In the genomic region with DNA sequence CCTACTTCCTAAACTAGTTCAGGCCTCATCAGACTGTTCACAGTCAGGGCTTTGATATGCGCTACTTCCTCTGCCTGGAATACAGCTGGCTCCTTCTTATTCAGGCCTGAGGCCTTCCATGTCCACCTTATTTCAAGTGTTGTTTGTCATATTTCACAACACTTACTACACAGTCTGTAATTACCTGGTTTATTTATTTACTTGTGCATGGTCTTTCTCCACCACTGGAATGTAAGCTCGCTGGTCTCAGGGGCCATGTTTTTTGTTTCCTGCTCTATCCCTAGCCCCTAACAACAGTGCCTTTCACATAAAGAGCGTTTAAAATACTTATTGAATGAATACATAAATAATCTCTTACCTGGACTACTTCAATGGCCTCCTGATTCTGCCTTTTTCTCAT, we compare ENCODE assay signal across 26 cellular contexts. TPM values are rescaled to one million over a fixed set of nuclear protein-coding genes. Genes with fewer than 3 reads are reported as not detected.
DNase-seq lines count a peak whose midpoint lies in the region; ATAC-seq, FAIRE-seq and TF ChIP-seq lines count a peak whose summit lies in the region.
"Had no signal": no experiment of that assay in that cellular context is flagged by ENCODE, and none has a peak within 500 bp of the region (broad histone marks: within the 10 kb centered on the region; RNA-seq: fewer than 3 reads in every experiment).

No MANE protein-coding gene starts in this region.

- H3K27ac Mint-ChIP-seq in natural killer cell, result no peak overlapping the region
- H3K27ac Mint-ChIP-seq in natural killer cell treated with Interleukin-12 subunit alpha and Interleukin-12 subunit beta and Interleukin-15 and Interleukin-18, amount 100 ng/mL, for 72 hours, result no peak overlapping the region
- H3K27ac Mint-ChIP-seq in type B pancreatic cell, result peak overlapping the region; percentile 57
- H3K27ac Mint-ChIP-seq: memory B cell, naive B cell had no signal

- H3K9me3 ChIP-seq in liver (ENCODE audit: control insufficient read depth in 4 of 4, low read length in 3 of 4), result no peaks in the 10 kb centered on the region
- H3K9me3 ChIP-seq in colonic mucosa, result no peaks in the 10 kb centered on the region
- H3K9me3 ChIP-seq: A549, BLaER1, esophagus squamous epithelium, gastroesophageal sphincter, sigmoid colon had no signal

- H3K4me1 ChIP-seq in liver (ENCODE audit: control insufficient read depth in 4 of 4, insufficient read depth in 4 of 4, low read length in 3 of 4), result peaks cover 6 to 23% (median 9%) of the 10 kb centered on the region in 4 donors
- no peaks in the 10 kb centered on the region for H3K4me1 ChIP-seq in colonic mucosa
- H3K4me1 ChIP-seq: parathyroid adenoma had no signal

- peaks cover 0 to 8% of the 10 kb centered on the region in 2 donors for H3K4me1 Mint-ChIP-seq in natural killer cell
- H3K4me1 Mint-ChIP-seq in natural killer cell treated with Interleukin-12 subunit alpha and Interleukin-12 subunit beta and Interleukin-15 and Interleukin-18, amount 100 ng/mL, for 72 hours (ENCODE audit: low read depth in 2 of 2), result peaks cover 12 to 15% of the 10 kb centered on the region in 2 donors
- peaks cover 5% of the 10 kb centered on the region for H3K4me1 Mint-ChIP-seq in type B pancreatic cell (ENCODE audit: unreplicated experiment)
- H3K4me1 Mint-ChIP-seq: memory B cell had no signal

- TF ChIP-seq CTCF in natural killer cell (IDR thresholded peaks at IDR 0.05) (no peak), bronchial epithelial cell (IDR thresholded peaks at IDR 0.05; ENCODE audit: insufficient read depth, low read length, severe bottlenecking) (no peak), liver (IDR thresholded peaks at IDR 0.05; ENCODE audit: low read depth, low read length, missing input control) (no peak), type B pancreatic cell (conservative IDR thresholded peaks at IDR 0.05) (no peak), colonic mucosa (IDR thresholded peaks at IDR 0.05) (no peak)

- H3K4me3 Mint-ChIP-seq in natural killer cell, result peak overlapping the region; percentile 1
- H3K4me3 Mint-ChIP-seq in natural killer cell treated with Interleukin-12 subunit alpha and Interleukin-12 subunit beta and Interleukin-15 and Interleukin-18, amount 100 ng/mL, for 72 hours, result no peak overlapping the region
- peak overlapping the region; percentile 64 for H3K4me3 Mint-ChIP-seq in type B pancreatic cell
- H3K4me3 Mint-ChIP-seq: memory B cell had no signal

- H3K27me3 ChIP-seq in bronchial epithelial cell (ENCODE audit: control insufficient read depth, insufficient read depth, low read length) (no peaks in the 10 kb centered on the region), liver (ENCODE audit: control insufficient read depth in 4 of 4, insufficient read depth in 4 of 4, low read length in 3 of 4) (no peaks in the 10 kb centered on the region), colonic mucosa (no peaks in the 10 kb centered on the region)
- H3K27me3 ChIP-seq: BLaER1, esophagus squamous epithelium, gastroesophageal sphincter, sigmoid colon had no signal

- no peaks in the 10 kb centered on the region for H3K9me3 Mint-ChIP-seq in natural killer cell
- no peaks in the 10 kb centered on the region for H3K9me3 Mint-ChIP-seq in natural killer cell treated with Interleukin-12 subunit alpha and Interleukin-12 subunit beta and Interleukin-15 and Interleukin-18, amount 100 ng/mL, for 72 hours
- H3K9me3 Mint-ChIP-seq in type B pancreatic cell, result peaks cover 4% of the 10 kb centered on the region
- H3K9me3 Mint-ChIP-seq: memory B cell, naive B cell had no signal

- H3K27ac ChIP-seq in liver (ENCODE audit: low read depth in 1 of 2, low read length in 2 of 2) (peak overlapping the region; percentile 53 to 82), colonic mucosa (no peak overlapping the region)
- H3K27ac ChIP-seq: A549, BLaER1, esophagus squamous epithelium, gastroesophageal sphincter, KMS-11, parathyroid adenoma, sigmoid colon had no signal

- TF ChIP-seq RAD21 in liver (IDR thresholded peaks at IDR 0.05), result peak; percentile 18 to 52

- H3K36me3 Mint-ChIP-seq in natural killer cell, result no peaks in the 10 kb centered on the region
- H3K36me3 Mint-ChIP-seq in natural killer cell treated with Interleukin-12 subunit alpha and Interleukin-12 subunit beta and Interleukin-15 and Interleukin-18, amount 100 ng/mL, for 72 hours, result no peaks in the 10 kb centered on the region
- peaks cover 5% of the 10 kb centered on the region for H3K36me3 Mint-ChIP-seq in type B pancreatic cell
- H3K36me3 Mint-ChIP-seq: naive B cell had no signal

- FAIRE-seq in bronchial epithelial cell (lab: Jason Lieb, UNC), result no peak
- FAIRE-seq: A549 had no signal

- intact Hi-C loops in natural killer cell (cut with micrococcal nuclease) (no loop called here), colonic mucosa (cut with DNase I) (no loop called here)

- H3K4me3 ChIP-seq in bronchial epithelial cell (ENCODE audit: low read depth, low read length) (no peak overlapping the region), liver (ENCODE audit: low read depth in 1 of 3, low read length in 3 of 3) (no peak overlapping the region), colonic mucosa (no peak overlapping the region)
- H3K4me3 ChIP-seq: A549, BLaER1, esophagus squamous epithelium, gastroesophageal sphincter, sigmoid colon had no signal

- H3K27me3 Mint-ChIP-seq in natural killer cell (ENCODE audit: low read depth in 2 of 2) (no peaks in the 10 kb centered on the region), type B pancreatic cell (no peaks in the 10 kb centered on the region)
- no peaks in the 10 kb centered on the region for H3K27me3 Mint-ChIP-seq in natural killer cell treated with Interleukin-12 subunit alpha and Interleukin-12 subunit beta and Interleukin-15 and Interleukin-18, amount 100 ng/mL, for 72 hours
- H3K27me3 Mint-ChIP-seq: memory B cell, naive B cell had no signal

- H3K9ac ChIP-seq in liver (ENCODE audit: low read depth in 1 of 2, low read length in 2 of 2) (no peak overlapping the region), colonic mucosa (ENCODE audit: low read depth in 2 of 2, low read length in 2 of 2) (no peak overlapping the region)
- H3K9ac ChIP-seq: BLaER1, KMS-11, parathyroid adenoma had no signal

- H3K36me3 ChIP-seq in bronchial epithelial cell (ENCODE audit: control insufficient read depth, insufficient read depth, low read length) (no peaks in the 10 kb centered on the region), liver (ENCODE audit: control insufficient read depth in 4 of 4, insufficient read depth in 3 of 4, low read depth in 1 of 4, low read length in 3 of 4) (no peaks in the 10 kb centered on the region), colonic mucosa (no peaks in the 10 kb centered on the region)
- H3K36me3 ChIP-seq: BLaER1, esophagus squamous epithelium, gastroesophageal sphincter, sigmoid colon had no signal

- WGBS in liver, result 53% methylated on average over 3 of the region's 3 CpGs

- DNase-seq in natural killer cell (no peak), bronchial epithelial cell (ENCODE audit: low read depth) (peak; percentile 70), type B pancreatic cell (ENCODE audit: extremely low spot score, unreplicated experiment) (no peak), NCI-H2196 (lab: John Stamatoyannopoulos, UW; ENCODE audit: unreplicated experiment) (no peak), NCI-H748 treated with DMSO at 0.1 percent for 48 hours (lab: John Stamatoyannopoulos, UW) (no peak), colonic mucosa (no peak)
- DNase-seq in natural killer cell treated with Interleukin-12 subunit alpha and Interleukin-12 subunit beta and Interleukin-15 and Interleukin-18, amount 100 ng/mL, for 72 hours (ENCODE audit: low spot score), result no peak
- DNase-seq: activated naive CD4-positive, alpha-beta T cell treated with anti-CD3 and anti-CD28 coated beads, Interleukin-2, amount 50 U/mL, for 16 hours; central memory CD4-positive, alpha-beta T cell; esophagus squamous epithelium; kidney glomerular epithelial cell; naive B cell; NCI-H1694; NCI-H345; PC-3; SHP77; sigmoid colon; stimulated activated CD8-positive, alpha-beta memory T cell treated with anti-CD3 and anti-CD28 coated beads, Interleukin-4, amount 100 ng/mL, for 48 hours; SW 1271 had no signal

- no peak for ATAC-seq in natural killer cell
- no peak for ATAC-seq in natural killer cell treated with Interleukin-12 subunit alpha and Interleukin-12 subunit beta and Interleukin-15 and Interleukin-18, amount 100 ng/mL, for 72 hours
- ATAC-seq: A549, gastroesophageal sphincter, PC-3 had no signal

TF ChIP-seq in liver, 16 proteins besides CTCF, POLR2A, EP300 and RAD21 (continues in another document):
- TF ChIP-seq JUND (IDR thresholded peaks at IDR 0.05) (no peak), FOXA1 (IDR thresholded peaks at IDR 0.05) (peak; percentile 10), FOXA2 (IDR thresholded peaks at IDR 0.05) (peak; percentile 57), HNF4G (IDR thresholded peaks at IDR 0.05) (no peak), GABPA (IDR thresholded peaks at IDR 0.05 in 1 of 2, conservative IDR thresholded peaks at IDR 0.05 in 1 of 2) (no peak), YY1 (IDR thresholded peaks at IDR 0.05) (peak; percentile 90), RXRA (IDR thresholded peaks at IDR 0.05) (peak; percentile 41 to 62)

RNA-seq across cellular contexts. Expression of a gene that starts 4.6 kb away (rescaled TPM):
- total RNA-seq in natural killer cell (100 to 1,000 TPM in 2 of 3 donors, 10 to 100 TPM in 1; 90.2 to 114 (median 101) TPM), bronchial epithelial cell (34.5 and 40.1 TPM in 2 replicates), liver (10 to 100 TPM; 26.3 to 45.8 TPM), type B pancreatic cell (ENCODE audit: low replicate concordance) (68.9 and 85.3 TPM in 2 replicates), colonic mucosa (10 to 100 TPM; 86.3 to 90.3 TPM)
- total RNA-seq in natural killer cell treated with Interleukin-12 subunit alpha and Interleukin-12 subunit beta and Interleukin-15 and Interleukin-18, amount 100 ng/mL, for 72 hours, result 100 to 1,000 TPM; 127 to 145 TPM
- polyA plus RNA-seq in liver, result 10 to 100 TPM; 24.0 to 34.1 TPM

RNA-seq across cellular contexts. Expression of a gene that starts 44.5 kb away (rescaled TPM):
- total RNA-seq in natural killer cell, result 10 to 100 TPM in 1 of 3 donors, 1 to 10 TPM in 2; 8.0 to 11.2 (median 8.8) TPM
- 10 to 100 TPM; 21.2 to 36.2 TPM for total RNA-seq in natural killer cell treated with Interleukin-12 subunit alpha and Interleukin-12 subunit beta and Interleukin-15 and Interleukin-18, amount 100 ng/mL, for 72 hours
- 28.2 TPM in 2 replicates for total RNA-seq in bronchial epithelial cell
- 10 to 100 TPM in 1 of 2 donors, 1 to 10 TPM in 1; 7.5 to 13.6 TPM for total RNA-seq in liver
- 10 to 100 TPM; 12.9 to 19.9 TPM for polyA plus RNA-seq in liver
- 28.7 and 30.5 TPM in 2 replicates for total RNA-seq in type B pancreatic cell (ENCODE audit: low replicate concordance)
- total RNA-seq in colonic mucosa, result 10 to 100 TPM; 12.9 to 21.8 TPM

RNA-seq across cellular contexts. Expression of a gene that starts 50.1 kb away (rescaled TPM):
- total RNA-seq in natural killer cell, result 1 to 10 TPM in 1 of 3 donors, under 1 TPM in 2; 0.54 to 1.6 (median 0.79) TPM
- total RNA-seq in natural killer cell treated with Interleukin-12 subunit alpha and Interleukin-12 subunit beta and Interleukin-15 and Interleukin-18, amount 100 ng/mL, for 72 hours, result 1 to 10 TPM; 1.3 to 1.4 TPM
- 40.8 and 53.2 TPM in 2 replicates for total RNA-seq in bronchial epithelial cell
- 10 to 100 TPM in 1 of 2 donors, 1 to 10 TPM in 1; 4.6 to 15.1 TPM for total RNA-seq in liver
- polyA plus RNA-seq in liver, result 1 to 10 TPM; 1.6 to 7.4 TPM
- total RNA-seq in type B pancreatic cell (ENCODE audit: low replicate concordance), result 66.6 and 129 TPM in 2 replicates
- 1 to 10 TPM; 2.3 to 4.8 TPM for total RNA-seq in colonic mucosa
